ENCODE assay signal across 21 cellular contexts in the genomic region with DNA sequence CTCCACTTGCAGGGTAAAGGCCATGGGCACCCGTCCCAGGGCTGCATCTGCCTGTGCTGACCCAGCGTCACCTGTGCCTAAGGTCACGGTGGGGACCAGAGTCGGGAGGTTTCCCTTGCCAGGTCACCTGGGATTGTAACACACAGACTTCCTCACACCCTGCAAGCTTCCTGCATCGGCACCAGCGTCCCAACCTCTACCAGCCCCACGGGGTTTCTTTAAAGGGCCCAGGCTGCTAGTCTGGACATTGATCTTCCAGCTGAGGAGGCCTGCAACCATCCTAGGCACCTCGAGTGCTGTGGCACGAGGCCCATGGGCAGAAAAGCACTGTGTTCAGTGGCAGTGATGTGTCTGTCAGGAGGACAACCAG. TPM values are rescaled to one million over a fixed set of nuclear protein-coding genes. Genes with fewer than 3 reads are reported as not detected.
DNase-seq lines count a peak whose midpoint lies in the region; ATAC-seq, FAIRE-seq and TF ChIP-seq lines count a peak whose summit lies in the region.
"Had no signal": no experiment of that assay in that cellular context is flagged by ENCODE, and none has a peak within 500 bp of the region (broad histone marks: within the 10 kb centered on the region; RNA-seq: fewer than 3 reads in every experiment).

No MANE protein-coding gene starts in this region.

- peaks cover 37% of the 10 kb centered on the region for H3K4me1 Mint-ChIP-seq in CD8-positive, alpha-beta T cell (ENCODE audit: low read depth)
- H3K4me1 Mint-ChIP-seq in activated B cell treated with CpG ODN at 0.5 μM for 24 hours = peaks cover 65% of the 10 kb centered on the region
- H3K4me1 Mint-ChIP-seq in stimulated activated memory B cell treated with anti-CD40 and anti-IgM and Interleukin-4, amounts not matched to agents 10 μg/mL and 1 μg/mL and 100 μg/mL, for 72 hours = peaks cover 55% of the 10 kb centered on the region

- H3K36me3 ChIP-seq in CD8-positive, alpha-beta T cell (ENCODE audit: insufficient read depth, low read length) = peaks cover 6% of the 10 kb centered on the region
- no peaks in the 10 kb centered on the region; a peak in 1 of 5 replicates for H3K36me3 ChIP-seq in HepG2 (replicated peaks in 1 of 2; ENCODE audit: control insufficient read depth in 1 of 2, insufficient read depth in 2 of 2, low read length in 2 of 2)
- no peaks in the 10 kb centered on the region for H3K36me3 ChIP-seq in PC-3 (ENCODE audit: low read depth, low read length)
- no peaks in the 10 kb centered on the region for H3K36me3 ChIP-seq in Karpas-422 (ENCODE audit: insufficient read depth, low read length)
- H3K36me3 ChIP-seq: BE2C, MG63, SJCRH30 had no signal

- CTCF ChIA-PET in CD8-positive, alpha-beta T cell (lab: Charles Lee) = interaction anchor here (1.3 kb wide), 1 partner anchor 19 kb away, joined by 3 read pairs; no protein-coding TSS in a partner anchor
- CTCF ChIA-PET in activated B cell treated with CpG ODN at 0.5 μM for 24 hours (lab: Charles Lee) (interaction anchor here (0.8 kb wide), 1 partner anchor 13 kb away, joined by 3 read pairs; a partner anchor contains a TSS), HepG2 (lab: Yijun Ruan, JAX; ENCODE audit: low intra/inter-chr PET ratio, low total read pairs) (no interaction called here), PC-3 (lab: Charles Lee) (no interaction called here)

- FAIRE-seq in HepG2 (lab: Jason Lieb, UNC) = no peak
- FAIRE-seq: endothelial cell of umbilical vein had no signal

- BruUV-seq in HepG2 (replicated peaks; lab: Mats Ljungman, UMichigan) = no TSS peak
- no TSS peak for BruUV-seq in PC-3 (replicated peaks; lab: Mats Ljungman, UMichigan)

- no peaks in the 10 kb centered on the region for H3K79me2 ChIP-seq in HepG2 (ENCODE audit: insufficient read depth, low read length)
- H3K79me2 ChIP-seq in PC-3 (ENCODE audit: low read length) = no peaks in the 10 kb centered on the region
- no peaks in the 10 kb centered on the region for H3K79me2 ChIP-seq in Karpas-422 (ENCODE audit: low read length)

- no peak overlapping the region for H3K9ac ChIP-seq in HepG2 (ENCODE audit: insufficient read depth, low read depth, low read length)
- H3K9ac ChIP-seq in PC-3 (ENCODE audit: low read length) = no peak overlapping the region
- H3K9ac ChIP-seq in Karpas-422 (ENCODE audit: low read length) = no peak overlapping the region

- no peak for TF ChIP-seq POLR2A in HepG2 (IDR thresholded peaks at IDR 0.05; ENCODE audit: insufficient read depth in 1 of 2, low read depth in 2 of 2, low read length in 2 of 2)

- POLR2A ChIA-PET in CD8-positive, alpha-beta T cell (lab: Charles Lee) = interaction anchor here (1.4 to 2.0 kb wide), 2 partner anchors 9 to 12 kb away, joined by 3 to 8 read pairs; a partner anchor contains a TSS
- POLR2A ChIA-PET in activated B cell treated with CpG ODN at 0.5 μM for 24 hours (lab: Charles Lee) (interaction anchor here (5.3 kb wide), 1 partner anchor 13 kb away, joined by 54 read pairs; a partner anchor contains a TSS), HepG2 (lab: Yijun Ruan, JAX) (interaction anchor here (0.8 kb wide), 1 partner anchor 13 kb away, joined by 3 read pairs; no protein-coding TSS in a partner anchor), PC-3 (lab: Charles Lee; ENCODE audit: unreplicated experiment) (no interaction called here)

- peaks cover 37% of the 10 kb centered on the region for H3K36me3 Mint-ChIP-seq in CD8-positive, alpha-beta T cell
- peaks cover 26% of the 10 kb centered on the region for H3K36me3 Mint-ChIP-seq in activated B cell treated with CpG ODN at 0.5 μM for 24 hours (ENCODE audit: low read depth)
- H3K36me3 Mint-ChIP-seq in stimulated activated memory B cell treated with anti-CD40 and anti-IgM and Interleukin-4, amounts not matched to agents 10 μg/mL and 1 μg/mL and 100 μg/mL, for 72 hours = no peaks in the 10 kb centered on the region

- TF ChIP-seq EP300 in HepG2 (IDR thresholded peaks at IDR 0.05; ENCODE audit: low read depth in 2 of 2, low read length in 2 of 2) (no peak), HepG2 (CRISPR knock-in tag; IDR thresholded peaks at IDR 0.05; ENCODE audit: borderline replicate concordance) (no peak)

- no peak for TF ChIP-seq RAD21 in HepG2 (CRISPR knock-in tag; IDR thresholded peaks at IDR 0.05)

- no peaks in the 10 kb centered on the region for H3K27me3 Mint-ChIP-seq in CD8-positive, alpha-beta T cell (ENCODE audit: low read depth)
- H3K27me3 Mint-ChIP-seq in activated B cell treated with CpG ODN at 0.5 μM for 24 hours = no peaks in the 10 kb centered on the region
- H3K27me3 Mint-ChIP-seq in stimulated activated memory B cell treated with anti-CD40 and anti-IgM and Interleukin-4, amounts not matched to agents 10 μg/mL and 1 μg/mL and 100 μg/mL, for 72 hours = no peaks in the 10 kb centered on the region
- H3K27me3 Mint-ChIP-seq: activated T-cell treated with anti-CD3 and anti-CD28 coated beads, Interleukin-2, amount 50 U/mL, for 24 hours had no signal

- H3K9me3 Mint-ChIP-seq in CD8-positive, alpha-beta T cell = no peaks in the 10 kb centered on the region
- no peaks in the 10 kb centered on the region for H3K9me3 Mint-ChIP-seq in activated B cell treated with CpG ODN at 0.5 μM for 24 hours
- no peaks in the 10 kb centered on the region for H3K9me3 Mint-ChIP-seq in stimulated activated memory B cell treated with anti-CD40 and anti-IgM and Interleukin-4, amounts not matched to agents 10 μg/mL and 1 μg/mL and 100 μg/mL, for 72 hours
- H3K9me3 Mint-ChIP-seq: activated T-cell treated with anti-CD3 and anti-CD28 coated beads, Interleukin-2, amount 50 U/mL, for 24 hours had no signal

- DNase-seq in CD8-positive, alpha-beta T cell = no peak
- DNase-seq in activated B cell treated with CpG ODN at 0.5 μM for 24 hours (no peak), HepG2 (ENCODE audit: low spot score) (no peak), PC-3 (no peak), Karpas-422 (no peak), NCI-H1417 (lab: John Stamatoyannopoulos, UW) (no peak)
- DNase-seq: activated CD4-positive, alpha-beta T cell treated with anti-CD3 and anti-CD28 coated beads for 4 hours; activated T-cell treated with anti-CD3 and anti-CD28 coated beads, Interleukin-2, amount 50 U/mL, for 24 hours; BE2C; DMS79 treated with DMSO at 0.1 percent for 48 hours; foreskin keratinocyte; MG63; NCI-H187 treated with DMSO at 0.1 percent for 48 hours; NCI-H446; SJCRH30; stimulated activated CD4-positive, alpha-beta T cell treated with anti-CD3 and anti-CD28 coated beads, Interleukin-2, amount 100 ng/mL, for 24 hours had no signal

- H3K27ac ChIP-seq in CD8-positive, alpha-beta T cell (ENCODE audit: low read depth, low read length) = no peak overlapping the region
- H3K27ac ChIP-seq in HepG2 (ENCODE audit: extremely low read length, insufficient read depth, low read length) (no peak overlapping the region), PC-3 (ENCODE audit: low read length) (no peak overlapping the region), Karpas-422 (ENCODE audit: low read length) (no peak overlapping the region)
- H3K27ac ChIP-seq: foreskin keratinocyte, SJCRH30 had no signal

- in situ Hi-C loops in HepG2 (cut with HindIII; ENCODE audit: extremely low pct_ligation_motif_present, low pct_unique_long_range_greater_than_20kb) = no loop called here

- H3K9me2 ChIP-seq in PC-3 (replicated peaks; ENCODE audit: low read length) (no peaks in the 10 kb centered on the region), Karpas-422 (replicated peaks; ENCODE audit: insufficient read depth, low read length) (no peaks in the 10 kb centered on the region)

- no peak overlapping the region for H2AFZ ChIP-seq in HepG2 (ENCODE audit: low read length)
- no peak overlapping the region for H2AFZ ChIP-seq in PC-3 (ENCODE audit: low read length)
- no peak overlapping the region for H2AFZ ChIP-seq in Karpas-422 (ENCODE audit: low read length)

- WGBS in HepG2 (ENCODE audit: low lambda C conversion rate) = 43% methylated on average over 9 of the region's 9 CpGs

- peaks cover 29% of the 10 kb centered on the region for H3K4me1 ChIP-seq in CD8-positive, alpha-beta T cell (ENCODE audit: insufficient read depth, low read length)
- H3K4me1 ChIP-seq in HepG2 (ENCODE audit: insufficient read depth, low read length) (peaks cover 42% of the 10 kb centered on the region), PC-3 (ENCODE audit: insufficient read depth, low read length) (peaks cover 4% of the 10 kb centered on the region), Karpas-422 (ENCODE audit: low read length) (peaks cover 18% of the 10 kb centered on the region)
- H3K4me1 ChIP-seq: BE2C, foreskin keratinocyte had no signal

- no peak for ATAC-seq in CD8-positive, alpha-beta T cell
- ATAC-seq in activated B cell treated with CpG ODN at 0.5 μM for 24 hours (ENCODE audit: low read depth) (no peak), HepG2 (no peak), PC-3 (no peak)
- ATAC-seq in stimulated activated memory B cell treated with anti-CD40 and anti-IgM and Interleukin-4, amounts not matched to agents 10 μg/mL and 1 μg/mL and 100 μg/mL, for 72 hours = no peak
- ATAC-seq: foreskin keratinocyte had no signal

- no peaks in the 10 kb centered on the region for H3K27me3 ChIP-seq in CD8-positive, alpha-beta T cell (ENCODE audit: insufficient read depth, low read length)
- peaks cover 0 to 3% of the 10 kb centered on the region in 2 experiments; a peak in 1 of 5 replicates for H3K27me3 ChIP-seq in HepG2 (ENCODE audit: control insufficient read depth in 1 of 2, insufficient read depth in 2 of 2, low read length in 2 of 2)
- H3K27me3 ChIP-seq in PC-3 (ENCODE audit: low read length) = no peaks in the 10 kb centered on the region
- H3K27me3 ChIP-seq in Karpas-422 (ENCODE audit: low read length) = no peaks in the 10 kb centered on the region
- H3K27me3 ChIP-seq: foreskin keratinocyte, MG63, thyroid gland had no signal

- peak overlapping the region; percentile 37 for H3K27ac Mint-ChIP-seq in CD8-positive, alpha-beta T cell
- peak overlapping the region; percentile 90 for H3K27ac Mint-ChIP-seq in activated B cell treated with CpG ODN at 0.5 μM for 24 hours
- H3K27ac Mint-ChIP-seq in stimulated activated memory B cell treated with anti-CD40 and anti-IgM and Interleukin-4, amounts not matched to agents 10 μg/mL and 1 μg/mL and 100 μg/mL, for 72 hours = peak overlapping the region; percentile 93

- no peaks in the 10 kb centered on the region for H3K9me3 ChIP-seq in CD8-positive, alpha-beta T cell (ENCODE audit: low read length)
- no peaks in the 10 kb centered on the region for H3K9me3 ChIP-seq in HepG2 (ENCODE audit: low read length)
- no peaks in the 10 kb centered on the region for H3K9me3 ChIP-seq in PC-3 (ENCODE audit: low read length)
- H3K9me3 ChIP-seq in Karpas-422 (ENCODE audit: low read length) = no peaks in the 10 kb centered on the region
- H3K9me3 ChIP-seq: BE2C, MG63, SJCRH30, thyroid gland had no signal

- no peak overlapping the region for H3K4me3 ChIP-seq in CD8-positive, alpha-beta T cell (ENCODE audit: low read depth, low read length)
- H3K4me3 ChIP-seq in HepG2 (replicated peaks in 1 of 3; ENCODE audit: insufficient read depth in 1 of 3, low read depth in 2 of 3, low read length in 3 of 3) (no peak overlapping the region), PC-3 (ENCODE audit: low read length) (no peak overlapping the region), Karpas-422 (ENCODE audit: low read length) (no peak overlapping the region)
- H3K4me3 ChIP-seq: MG63, SJCRH30, thyroid gland had no signal

- H3F3A ChIP-seq in PC-3 (ENCODE audit: low read length, unreplicated experiment) = no peaks in the 10 kb centered on the region

- no peak for TF ChIP-seq CTCF in CD8-positive, alpha-beta T cell (IDR thresholded peaks at IDR 0.05)
- TF ChIP-seq CTCF in activated B cell treated with CpG ODN at 0.5 μM for 24 hours (IDR thresholded peaks at IDR 0.05) (no peak), HepG2 (CRISPR knock-in tag; IDR thresholded peaks at IDR 0.05) (no peak), PC-3 (conservative IDR thresholded peaks at IDR 0.05; ENCODE audit: low read depth, low read length) (no peak)

- intact Hi-C loops in CD8-positive, alpha-beta T cell (cut with DNase I, micrococcal nuclease) = no loop called here
- intact Hi-C loops in activated B cell treated with CpG ODN at 0.5 μM for 24 hours (cut with micrococcal nuclease) (no loop called here), HepG2 (cut with micrococcal nuclease; ENCODE audit: unreplicated experiment) (no loop called here), PC-3 (cut with micrococcal nuclease) (no loop called here)

- H4K20me1 ChIP-seq in HepG2 (ENCODE audit: insufficient read depth, low read length) (no peaks in the 10 kb centered on the region), PC-3 (ENCODE audit: low read length) (no peaks in the 10 kb centered on the region), Karpas-422 (ENCODE audit: insufficient read depth, low read depth, low read length) (no peaks in the 10 kb centered on the region)

- H3K4me2 ChIP-seq in HepG2 (ENCODE audit: low read depth, low read length) (no peak overlapping the region), PC-3 (ENCODE audit: low read length) (no peak overlapping the region), Karpas-422 (ENCODE audit: low read depth, low read length, poor library complexity, severe bottlenecking) (no peak overlapping the region)

- no peak overlapping the region for H3K4me3 Mint-ChIP-seq in CD8-positive, alpha-beta T cell
- H3K4me3 Mint-ChIP-seq in activated B cell treated with CpG ODN at 0.5 μM for 24 hours = no peak overlapping the region
- no peak overlapping the region for H3K4me3 Mint-ChIP-seq in stimulated activated memory B cell treated with anti-CD40 and anti-IgM and Interleukin-4, amounts not matched to agents 10 μg/mL and 1 μg/mL and 100 μg/mL, for 72 hours
- H3K4me3 Mint-ChIP-seq: activated T-cell treated with anti-CD3 and anti-CD28 coated beads, Interleukin-2, amount 50 U/mL, for 24 hours had no signal

RNA-seq across cellular contexts. Expression of a gene that starts 12.6 kb away (rescaled TPM):
- total RNA-seq in CD8-positive, alpha-beta T cell = 10 to 100 TPM; 17.5 to 17.7 TPM
- total RNA-seq in activated B cell treated with CpG ODN at 0.5 μM for 24 hours (30.5 and 34.4 TPM in 2 replicates), HepG2 (2016; rRNA removed; fragmentation: Illumina TruSeq; extraction: Trizol) (38.2 and 41.6 TPM in 2 replicates), PC-3 (2014; rRNA removed) (2.3 and 2.4 TPM in 2 replicates)
- total RNA-seq in HepG2 (2016; cell fraction: cytosol; rRNA removed; fragmentation: Illumina TruSeq; extraction: Trizol; ENCODE audit: low read depth) = 8.4 and 9.3 TPM in 2 replicates
- total RNA-seq in HepG2 (2016; cell fraction: insoluble cytoplasmic fraction; rRNA removed; fragmentation: Illumina TruSeq; extraction: Trizol) = 34.8 and 43.4 TPM in 2 replicates
- 13.0 and 13.5 TPM in 2 replicates for total RNA-seq in HepG2 (2016; cell fraction: membrane; rRNA removed; fragmentation: Illumina TruSeq; extraction: Trizol)
- total RNA-seq in HepG2 (2016; cell fraction: nucleus; rRNA removed; fragmentation: Illumina TruSeq; extraction: Trizol) = 42.3 and 48.2 TPM in 2 replicates
- polyA plus RNA-seq in HepG2 (2011; rRNA removed) = 15.2 and 23.3 TPM in 2 replicates
- 16.5 and 17.1 TPM in 2 replicates for polyA plus RNA-seq in HepG2 (2011; cell fraction: cytosol; rRNA removed)
- 43.9 and 56.8 TPM in 2 replicates for polyA plus RNA-seq in HepG2 (2011; cell fraction: nucleus; rRNA removed)
- 4.3 and 9.3 TPM in 2 replicates for polyA plus RNA-seq in HepG2 (2012)
- polyA plus RNA-seq in HepG2 (2016; cell fraction: cytosol; fragmentation: Illumina TruSeq; extraction: Trizol; ENCODE audit: low read depth) = 3.2 and 3.4 TPM in 2 replicates
- 47.8 and 50.2 TPM in 2 replicates for polyA plus RNA-seq in HepG2 (2016; cell fraction: insoluble cytoplasmic fraction; fragmentation: Illumina TruSeq; extraction: Trizol; ENCODE audit: low read depth)
- polyA plus RNA-seq in HepG2 (2016; cell fraction: membrane; fragmentation: Illumina TruSeq; extraction: Trizol; ENCODE audit: low read depth) = 9.9 TPM in 2 replicates
- 98.7 and 99.6 TPM in 2 replicates for polyA plus RNA-seq in HepG2 (2016; cell fraction: nucleus; fragmentation: Illumina TruSeq; extraction: Trizol; ENCODE audit: insufficient read depth, low read depth)
- polyA minus RNA-seq in HepG2 (2011; rRNA and poly(A)+ RNA removed; ENCODE audit: low replicate concordance) = 0.07 and 45.1 TPM in 2 replicates
- 11.7 and 16.0 TPM in 2 replicates for polyA minus RNA-seq in HepG2 (2011; cell fraction: cytosol; rRNA and poly(A)+ RNA removed)
- polyA minus RNA-seq in HepG2 (2011; cell fraction: nucleus; rRNA and poly(A)+ RNA removed) = 13.9 and 19.8 TPM in 2 replicates
- total RNA-seq in Karpas-422 (2014; rRNA removed; shearing (Covaris generic); ENCODE audit: low replicate concordance) = 2.3 and 8.5 TPM in 2 replicates
- polyA plus RNA-seq: neural cell had no signal

RNA-seq across cellular contexts. Expression of a gene that starts 36.6 kb away (rescaled TPM):
- total RNA-seq in CD8-positive, alpha-beta T cell = not detected
- total RNA-seq in activated B cell treated with CpG ODN at 0.5 μM for 24 hours = not detected in 2 replicates
- not detected in 2 replicates for total RNA-seq in HepG2 (2016; rRNA removed; fragmentation: Illumina TruSeq; extraction: Trizol)
- not detected in 2 replicates for total RNA-seq in HepG2 (2016; cell fraction: cytosol; rRNA removed; fragmentation: Illumina TruSeq; extraction: Trizol; ENCODE audit: low read depth)
- total RNA-seq in HepG2 (2016; cell fraction: insoluble cytoplasmic fraction; rRNA removed; fragmentation: Illumina TruSeq; extraction: Trizol) = not detected in 2 replicates
- not detected in 2 replicates for total RNA-seq in HepG2 (2016; cell fraction: membrane; rRNA removed; fragmentation: Illumina TruSeq; extraction: Trizol)
- total RNA-seq in HepG2 (2016; cell fraction: nucleus; rRNA removed; fragmentation: Illumina TruSeq; extraction: Trizol) = not detected in 2 replicates
- polyA plus RNA-seq in HepG2 (2011; rRNA removed) = 0.04 and 0.05 TPM in 2 replicates
- polyA plus RNA-seq in HepG2 (2011; cell fraction: cytosol; rRNA removed) = not detected in 2 replicates
- polyA plus RNA-seq in HepG2 (2011; cell fraction: nucleus; rRNA removed) = 0.06 and 0.14 TPM in 2 replicates
- polyA plus RNA-seq in HepG2 (2012) = not detected in 2 replicates
- not detected in 2 replicates for polyA plus RNA-seq in HepG2 (2016; cell fraction: cytosol; fragmentation: Illumina TruSeq; extraction: Trizol; ENCODE audit: low read depth)
- polyA plus RNA-seq in HepG2 (2016; cell fraction: insoluble cytoplasmic fraction; fragmentation: Illumina TruSeq; extraction: Trizol; ENCODE audit: low read depth) = not detected in 2 replicates
- not detected in 2 replicates for polyA plus RNA-seq in HepG2 (2016; cell fraction: membrane; fragmentation: Illumina TruSeq; extraction: Trizol; ENCODE audit: low read depth)
- polyA plus RNA-seq in HepG2 (2016; cell fraction: nucleus; fragmentation: Illumina TruSeq; extraction: Trizol; ENCODE audit: insufficient read depth, low read depth) = not detected in 2 replicates
- not detected in 2 replicates for polyA minus RNA-seq in HepG2 (2011; rRNA and poly(A)+ RNA removed; ENCODE audit: low replicate concordance)
- not detected in 2 replicates for polyA minus RNA-seq in HepG2 (2011; cell fraction: cytosol; rRNA and poly(A)+ RNA removed)
- 0.75 TPM in 1 of 2 replicates, not detected in the other for polyA minus RNA-seq in HepG2 (2011; cell fraction: nucleus; rRNA and poly(A)+ RNA removed)
- total RNA-seq in PC-3 (2014; rRNA removed) = not detected in 2 replicates
- not detected in 2 replicates for total RNA-seq in Karpas-422 (2014; rRNA removed; shearing (Covaris generic); ENCODE audit: low replicate concordance)
- total RNA-seq: endothelial cell of umbilical vein, foreskin keratinocyte, lung microvascular endothelial cell, thyroid gland had no signal
- polyA plus RNA-seq: endothelial cell of umbilical vein, foreskin keratinocyte, neural cell had no signal

RNA-seq across cellular contexts. Expression of a gene that starts 52.8 kb away (rescaled TPM):
- total RNA-seq in CD8-positive, alpha-beta T cell = 10 to 100 TPM; 31.0 to 31.8 TPM
- total RNA-seq in activated B cell treated with CpG ODN at 0.5 μM for 24 hours = 22.3 and 24.9 TPM in 2 replicates
- 96.9 and 214 TPM in 2 replicates for total RNA-seq in HepG2 (2016; rRNA removed; fragmentation: Illumina TruSeq; extraction: Trizol)
- 20.1 and 22.7 TPM in 2 replicates for total RNA-seq in HepG2 (2016; cell fraction: cytosol; rRNA removed; fragmentation: Illumina TruSeq; extraction: Trizol; ENCODE audit: low read depth)
- 98.2 and 226 TPM in 2 replicates for total RNA-seq in HepG2 (2016; cell fraction: insoluble cytoplasmic fraction; rRNA removed; fragmentation: Illumina TruSeq; extraction: Trizol)
- 41.7 and 44.7 TPM in 2 replicates for total RNA-seq in HepG2 (2016; cell fraction: membrane; rRNA removed; fragmentation: Illumina TruSeq; extraction: Trizol)
- 175 and 197 TPM in 2 replicates for total RNA-seq in HepG2 (2016; cell fraction: nucleus; rRNA removed; fragmentation: Illumina TruSeq; extraction: Trizol)
- 168 and 177 TPM in 2 replicates for polyA plus RNA-seq in HepG2 (2011; rRNA removed)
- 161 and 178 TPM in 2 replicates for polyA plus RNA-seq in HepG2 (2011; cell fraction: cytosol; rRNA removed)
- polyA plus RNA-seq in HepG2 (2011; cell fraction: nucleus; rRNA removed) = 60.9 and 87.7 TPM in 2 replicates
- 152 and 183 TPM in 2 replicates for polyA plus RNA-seq in HepG2 (2012)
- polyA plus RNA-seq in HepG2 (2016; cell fraction: cytosol; fragmentation: Illumina TruSeq; extraction: Trizol; ENCODE audit: low read depth) = 19.3 and 19.6 TPM in 2 replicates
- polyA plus RNA-seq in HepG2 (2016; cell fraction: insoluble cytoplasmic fraction; fragmentation: Illumina TruSeq; extraction: Trizol; ENCODE audit: low read depth) = 91.9 and 93.0 TPM in 2 replicates
- 31.8 and 32.4 TPM in 2 replicates for polyA plus RNA-seq in HepG2 (2016; cell fraction: membrane; fragmentation: Illumina TruSeq; extraction: Trizol; ENCODE audit: low read depth)
- polyA plus RNA-seq in HepG2 (2016; cell fraction: nucleus; fragmentation: Illumina TruSeq; extraction: Trizol; ENCODE audit: insufficient read depth, low read depth) = 261 and 268 TPM in 2 replicates
- polyA minus RNA-seq in HepG2 (2011; rRNA and poly(A)+ RNA removed; ENCODE audit: low replicate concordance) = 27.2 and 96.2 TPM in 2 replicates
- polyA minus RNA-seq in HepG2 (2011; cell fraction: cytosol; rRNA and poly(A)+ RNA removed) = 41.4 and 51.0 TPM in 2 replicates
- polyA minus RNA-seq in HepG2 (2011; cell fraction: nucleus; rRNA and poly(A)+ RNA removed) = 33.6 and 47.4 TPM in 2 replicates
- 134 and 137 TPM in 2 replicates for total RNA-seq in PC-3 (2014; rRNA removed)
- 35.6 and 41.5 TPM in 2 replicates for total RNA-seq in Karpas-422 (2014; rRNA removed; shearing (Covaris generic); ENCODE audit: low replicate concordance)

Comparison
In these comparisons a context has a peak if more than half of its experiments do, and no peak if none do; other contexts are left out.
1. H3K27ac Mint-ChIP-seq: peak in every context shown above with its lines; median percentile 93 in stimulated activated memory B cell treated with anti-CD40 and anti-IgM and Interleukin-4, amounts not matched to agents 10 μg/mL and 1 μg/mL and 100 μg/mL, for 72 hours; 90 in activated B cell treated with CpG ODN at 0.5 μM for 24 hours; 37 in CD8-positive, alpha-beta T cell.
2. CTCF ChIA-PET loops: an anchor here in CD8-positive, alpha-beta T cell (1.3 kb wide) and activated B cell treated with CpG ODN at 0.5 μM for 24 hours (0.8 kb wide); none called in HepG2 and PC-3.